ENCODE assay signal across 22 cellular contexts in genomic region chr14:50452285-50452684, GRCh38. TPM values are rescaled to one million over a fixed set of nuclear protein-coding genes. Genes with fewer than 3 reads are reported as not detected.
DNase-seq lines count a peak whose midpoint lies in the region; TF ChIP-seq lines count a peak whose summit lies in the region.
"Had no signal": no experiment of that assay in that cellular context is flagged by ENCODE, and none has a peak within 500 bp of the region (broad histone marks: within the 10 kb centered on the region; RNA-seq: fewer than 3 reads in every experiment).

No MANE protein-coding gene starts in this region.

- H3K9me3 Mint-ChIP-seq in progenitor cell of endocrine pancreas (ENCODE audit: low read depth), result peaks cover 4% of the 10 kb centered on the region
- H3K9me3 Mint-ChIP-seq: central memory CD8-positive, alpha-beta T cell had no signal

- peaks cover 9% of the 10 kb centered on the region for H3K4me1 Mint-ChIP-seq in progenitor cell of endocrine pancreas (ENCODE audit: low read depth)
- H3K4me1 Mint-ChIP-seq: central memory CD8-positive, alpha-beta T cell had no signal

- no peaks in the 10 kb centered on the region for H3K27me3 Mint-ChIP-seq in progenitor cell of endocrine pancreas
- H3K27me3 Mint-ChIP-seq: central memory CD8-positive, alpha-beta T cell had no signal

- peak overlapping the region; percentile 49 for H3K27ac Mint-ChIP-seq in progenitor cell of endocrine pancreas

- H3K36me3 Mint-ChIP-seq in progenitor cell of endocrine pancreas (ENCODE audit: insufficient read depth), result peaks cover 56% of the 10 kb centered on the region

- DNase-seq in NCI-H2107 treated with DMSO at 0.1 percent for 48 hours (lab: John Stamatoyannopoulos, UW; ENCODE audit: unreplicated experiment) (peak; percentile 26), NCI-H2107 (lab: John Stamatoyannopoulos, UW) (no peak), NCI-H446 treated with DMSO at 0.1 percent for 48 hours (lab: John Stamatoyannopoulos, UW) (peak; percentile 77), choroid plexus epithelial cell (ENCODE audit: low read depth) (peak; percentile 6), progenitor cell of endocrine pancreas (ENCODE audit: low spot score, unreplicated experiment) (no peak), NCI-H1436 treated with DMSO at 0.1 percent for 48 hours (lab: John Stamatoyannopoulos, UW) (no peak), AG08396 (ENCODE audit: low spot score) (no peak), SW 1271 (lab: John Stamatoyannopoulos, UW) (no peak)
- DNase-seq: activated CD8-positive, alpha-beta memory T cell treated with anti-CD3 and anti-CD28 coated beads for 24 hours; GOT3; KBM-7; left ventricle myocardium inferior; NCI-H1417 treated with DMSO at 0.1 percent for 48 hours; NK-92 treated with Interleukin-12 subunit alpha and Interleukin-12 subunit beta, amount 100 ng/mL, for 24 hours; ovary; sigmoid colon; stimulated activated CD4-positive, alpha-beta T cell treated with anti-CD3 and anti-CD28 coated beads, Interleukin-1b, Interleukin-23, amount 100 ng/mL, for 48 hours; stomach; upper lobe of right lung had no signal

- no peak overlapping the region for H3K4me3 ChIP-seq in choroid plexus epithelial cell (ENCODE audit: low read depth, low read length)
- H3K4me3 ChIP-seq: adrenal gland; BLaER1 treated with 17β-estradiol and CSF1 and Interleukin-3, amounts not matched to agents 10 nM and 100 nM; left ventricle myocardium inferior; ovary; sigmoid colon; stomach; upper lobe of right lung had no signal

- no peak for TF ChIP-seq CTCF in choroid plexus epithelial cell (conservative IDR thresholded peaks at IDR 0.05; ENCODE audit: low read depth, low read length)
- no peak for TF ChIP-seq CTCF in progenitor cell of endocrine pancreas (IDR thresholded peaks at IDR 0.05; ENCODE audit: unreplicated experiment)

- no peak overlapping the region for H3K4me3 Mint-ChIP-seq in progenitor cell of endocrine pancreas (ENCODE audit: low read depth)
- H3K4me3 Mint-ChIP-seq: central memory CD8-positive, alpha-beta T cell had no signal

RNA-seq across cellular contexts. Expression of gene CDKL1, which starts 55.6 kb away (rescaled TPM):
- 1.3 and 1.5 TPM in 2 replicates for total RNA-seq in progenitor cell of endocrine pancreas

Comparison
In these comparisons a context has a peak if more than half of its experiments do, and no peak if none do; other contexts are left out.
1. DNase-seq: peak in NCI-H2107 treated with DMSO at 0.1 percent for 48 hours (single experiment), NCI-H446 treated with DMSO at 0.1 percent for 48 hours (single experiment) and choroid plexus epithelial cell (single experiment); none in NCI-H2107 (single experiment), progenitor cell of endocrine pancreas (single experiment), NCI-H1436 treated with DMSO at 0.1 percent for 48 hours (single experiment), AG08396 (single experiment) and SW 1271 (0 of 2).